In genomic region chr18:79678665-79679551, GRCh38 we compare ENCODE assay signal across 8 cellular contexts.
DNase-seq lines count a peak whose midpoint lies in the region; ATAC-seq and FAIRE-seq lines count a peak whose summit lies in the region.

No MANE protein-coding gene starts in this region.

- peak overlapping the region; percentile 90 for H3K27ac ChIP-seq in BLaER1

- H3K36me3 ChIP-seq in BLaER1, result peaks cover 41% of the 10 kb centered on the region

- peak overlapping the region; percentile 93 for H3K4me3 ChIP-seq in BLaER1

- H3K9ac ChIP-seq in BLaER1, result peak overlapping the region; percentile 87

- H3K4me1 ChIP-seq in BLaER1, result peaks cover 51% of the 10 kb centered on the region

- peak overlapping the region; percentile 94 for H3K4me2 ChIP-seq in BLaER1

- ATAC-seq in GM19324 (IDR thresholded peaks at IDR 0.05; ENCODE audit: low FRiP score, unreplicated experiment) (peak; percentile 97), HG03460 (IDR thresholded peaks at IDR 0.05; ENCODE audit: unreplicated experiment) (peak; percentile 90)

- FAIRE-seq in colon (lab: Jason Lieb, UNC), result peak; percentile 55

- H3K27me3 ChIP-seq in BLaER1, result no peaks in the 10 kb centered on the region

- peaks cover 43% of the 10 kb centered on the region for H4K20me1 ChIP-seq in BLaER1

- peak; percentile 72 for DNase-seq in NCI-H524 treated with DMSO at 0.1 percent for 48 hours (lab: John Stamatoyannopoulos, UW)
- DNase-seq in activated CD4-positive, alpha-beta T cell treated with anti-CD3 and anti-CD28 coated beads for 48 hours, result peak; percentile 98
- peak; percentile 97 for DNase-seq in kidney glomerular epithelial cell (lab: John Stamatoyannopoulos, UW)
- peak; percentile 95 to 98 for DNase-seq in stimulated activated CD4-positive, alpha-beta T cell treated with anti-CD3 and anti-CD28 coated beads, Interleukin-15, amount 100 ng/mL, for 48 hours (ENCODE audit: low read depth in 2 of 2)

- no peaks in the 10 kb centered on the region for H3K9me3 ChIP-seq in BLaER1

Comparison
In these comparisons a context has a peak if more than half of its experiments do, and no peak if none do; other contexts are left out.
1. Peak in every context shown above with its lines: DNase-seq, ATAC-seq, H3K4me3 ChIP-seq and H3K27ac ChIP-seq.